ENCODE assay signal across 1 cellular context in genomic region chr16:67666032-67666537, GRCh38.
TF ChIP-seq lines count a peak whose summit lies in the region.

No MANE protein-coding gene starts in this region.

TF ChIP-seq in HepG2, 621 proteins besides CTCF, POLR2A, EP300 and RAD21 (continues in another document):
- TF ChIP-seq ZNF3 (CRISPR knock-in tag; IDR thresholded peaks at IDR 0.05) (no peak), TP53 (CRISPR knock-in tag; conservative IDR thresholded peaks at IDR 0.05) (no peak), MTF2 (CRISPR knock-in tag; IDR thresholded peaks at IDR 0.05; ENCODE audit: borderline replicate concordance) (0 out of 2 replicates have a peak, but pooled peaks have one; percentile 51), PCBP2 (optimal IDR thresholded peaks at IDR 0.05; ENCODE audit: low read depth, low read length, poor library complexity, severe bottlenecking) (no peak), ZNF329 (CRISPR knock-in tag; IDR thresholded peaks at IDR 0.05; ENCODE audit: low read depth) (no peak; the same call in 1 of the 2 replicates), ZFYVE20 (CRISPR knock-in tag; IDR thresholded peaks at IDR 0.05; ENCODE audit: borderline replicate concordance, low read depth) (no peak), MLLT10 (CRISPR knock-in tag; IDR thresholded peaks at IDR 0.05) (no peak), ZNF652 (CRISPR knock-in tag; IDR thresholded peaks at IDR 0.05; ENCODE audit: borderline replicate concordance, low read depth) (no peak), ZNF766 (CRISPR knock-in tag; IDR thresholded peaks at IDR 0.05; ENCODE audit: borderline replicate concordance) (no peak), ZNF572 (CRISPR knock-in tag; IDR thresholded peaks at IDR 0.05) (no peak), USF2 (IDR thresholded peaks at IDR 0.05; ENCODE audit: low read depth, low read length) (no peak), USF2 (CRISPR knock-in tag; IDR thresholded peaks at IDR 0.05; ENCODE audit: borderline replicate concordance) (no peak; the same call in 1 of the 2 replicates), TRAFD1 (CRISPR knock-in tag; IDR thresholded peaks at IDR 0.05; ENCODE audit: borderline replicate concordance) (no peak), TEAD3 (CRISPR knock-in tag; optimal IDR thresholded peaks at IDR 0.05; ENCODE audit: borderline replicate concordance) (no peak), DMAP1 (CRISPR knock-in tag; IDR thresholded peaks at IDR 0.05) (peak; percentile 45; the same call in 1 of the 2 replicates), ZSCAN12 (CRISPR knock-in tag; IDR thresholded peaks at IDR 0.05) (no peak), KLF13 (CRISPR knock-in tag; IDR thresholded peaks at IDR 0.05) (no peak), FLYWCH1 (CRISPR knock-in tag; IDR thresholded peaks at IDR 0.05) (no peak; the same call in 1 of the 2 replicates), TFAP4 (IDR thresholded peaks at IDR 0.05; ENCODE audit: borderline replicate concordance, low read depth) (no peak), NCOA1 (CRISPR knock-in tag; IDR thresholded peaks at IDR 0.05) (no peak), SP4 (CRISPR knock-in tag; IDR thresholded peaks at IDR 0.05) (peak; percentile 71), AGO2 (optimal IDR thresholded peaks at IDR 0.05; ENCODE audit: low read depth, low read length) (no peak), ADNP (CRISPR knock-in tag; IDR thresholded peaks at IDR 0.05) (no peak), THAP8 (CRISPR knock-in tag; IDR thresholded peaks at IDR 0.05; ENCODE audit: borderline replicate concordance) (no peak), NFKBIZ (CRISPR knock-in tag; IDR thresholded peaks at IDR 0.05) (no peak), ZBTB49 (CRISPR knock-in tag; IDR thresholded peaks at IDR 0.05; ENCODE audit: borderline replicate concordance) (no peak), ZNF224 (CRISPR knock-in tag; IDR thresholded peaks at IDR 0.05) (no peak; the same call in 1 of the 2 replicates), ZBTB21 (CRISPR knock-in tag; IDR thresholded peaks at IDR 0.05) (no peak), HNF4A (CRISPR knock-in tag; IDR thresholded peaks at IDR 0.05) (peak; percentile 46; the same call in 1 of the 2 replicates), CREBL2 (CRISPR knock-in tag; IDR thresholded peaks at IDR 0.05; ENCODE audit: borderline replicate concordance) (no peak), GMEB1 (CRISPR knock-in tag; IDR thresholded peaks at IDR 0.05; ENCODE audit: borderline replicate concordance) (no peak), HNRNPUL1 (IDR thresholded peaks at IDR 0.05; ENCODE audit: low read depth, low read length) (no peak), MAFK (conservative IDR thresholded peaks at IDR 0.05 in 1 of 2, IDR thresholded peaks at IDR 0.05 in 1 of 2; ENCODE audit: low read length in 2 of 2) (no peak), HIC2 (CRISPR knock-in tag; IDR thresholded peaks at IDR 0.05; ENCODE audit: low read depth) (no peak), HDAC2 (CRISPR knock-in tag; IDR thresholded peaks at IDR 0.05) (peak; percentile 44; the same call in 1 of the 2 replicates), KLF16 (CRISPR knock-in tag; IDR thresholded peaks at IDR 0.05) (no peak; a peak in 1 of 4 replicates), DMTF1 (CRISPR knock-in tag; IDR thresholded peaks at IDR 0.05) (no peak), ZXDC (CRISPR knock-in tag; IDR thresholded peaks at IDR 0.05) (no peak), SP5 (CRISPR knock-in tag; IDR thresholded peaks at IDR 0.05; ENCODE audit: borderline replicate concordance, low read depth) (peak; percentile 88), SMAD3 (CRISPR knock-in tag; IDR thresholded peaks at IDR 0.05) (no peak), ZNF567 (CRISPR knock-in tag; IDR thresholded peaks at IDR 0.05; ENCODE audit: borderline replicate concordance) (no peak), FOXO1 (CRISPR knock-in tag; IDR thresholded peaks at IDR 0.05) (no peak), ZSCAN30 (CRISPR knock-in tag; IDR thresholded peaks at IDR 0.05) (no peak), ZNF576 (CRISPR knock-in tag; IDR thresholded peaks at IDR 0.05) (0 out of 2 replicates have a peak, but pooled peaks have one; percentile 84), SALL2 (CRISPR knock-in tag; IDR thresholded peaks at IDR 0.05) (no peak; the same call in 1 of the 2 replicates), AKAP8 (CRISPR knock-in tag; IDR thresholded peaks at IDR 0.05) (peak; percentile 59; the same call in 1 of the 2 replicates), CREM (IDR thresholded peaks at IDR 0.05) (no peak), CREM (CRISPR knock-in tag; IDR thresholded peaks at IDR 0.05) (no peak), MEF2D (CRISPR knock-in tag; IDR thresholded peaks at IDR 0.05) (peak; percentile 58; the same call in 1 of the 2 replicates), PLRG1 (conservative IDR thresholded peaks at IDR 0.05) (no peak), ZNF749 (CRISPR knock-in tag; IDR thresholded peaks at IDR 0.05; ENCODE audit: borderline replicate concordance) (peak; percentile 68; the same call in 1 of the 2 replicates), CHCHD3 (CRISPR knock-in tag; IDR thresholded peaks at IDR 0.05) (no peak), SIX1 (CRISPR knock-in tag; IDR thresholded peaks at IDR 0.05; ENCODE audit: borderline replicate concordance) (no peak), ARNTL (CRISPR knock-in tag; IDR thresholded peaks at IDR 0.05) (0 out of 2 replicates have a peak, but pooled peaks have one; percentile 7)
